ENCODE assay signal across 15 cellular contexts in the genomic region with DNA sequence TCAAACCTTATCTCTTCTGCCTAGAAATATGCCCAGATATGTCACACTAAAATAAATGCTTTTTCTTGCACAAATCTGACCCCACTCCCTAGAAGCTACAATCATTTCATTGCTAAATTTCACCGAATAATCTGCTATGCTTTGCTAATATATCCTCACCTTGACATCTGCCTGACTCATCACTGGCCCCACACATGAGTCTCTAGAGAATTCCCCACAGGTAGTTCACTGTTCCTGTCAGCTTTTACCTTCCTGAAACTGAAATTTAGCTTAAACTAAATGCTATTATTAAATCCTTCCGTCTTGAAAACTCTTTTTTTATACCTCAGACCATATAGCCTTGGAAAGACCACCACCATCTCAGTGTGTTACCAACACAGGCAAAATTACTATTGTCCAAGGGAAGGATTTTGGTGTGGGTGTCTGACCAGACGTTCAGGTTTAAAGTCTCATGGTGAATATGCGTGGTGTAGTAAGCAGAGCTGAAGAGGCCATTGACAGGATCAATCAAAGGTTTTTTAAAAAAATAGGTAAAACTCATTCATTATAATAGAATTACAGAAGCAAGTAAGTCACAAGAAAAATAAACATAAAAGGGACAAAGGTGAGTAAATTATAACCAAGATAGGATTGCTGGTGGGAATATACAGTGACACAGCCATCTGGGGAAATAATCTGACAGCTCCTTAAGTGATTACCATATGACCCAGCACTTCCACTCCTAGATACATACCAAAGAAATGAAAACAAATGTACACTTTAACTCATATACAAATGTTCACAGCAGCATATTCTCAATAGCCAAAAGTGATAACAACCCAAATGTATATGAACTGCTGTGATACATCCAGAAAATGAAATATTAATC.
A peak's percentile ranks its signal among the peaks of the same experiment; 100 is the strongest.
DNase-seq lines count a peak whose midpoint lies in the region; ATAC-seq and TF ChIP-seq lines count a peak whose summit lies in the region.
"Had no signal": no experiment of that assay in that cellular context is flagged by ENCODE, and none has a peak within 500 bp of the region (broad histone marks: within the 10 kb centered on the region; RNA-seq: fewer than 3 reads in every experiment).

No MANE protein-coding gene starts in this region.

- H3K9me3 ChIP-seq in breast epithelium (no peaks in the 10 kb centered on the region), gastrocnemius medialis (no peaks in the 10 kb centered on the region)

- in situ Hi-C loops in gastrocnemius medialis (cut with MboI; ENCODE audit: low sequenced_read_pairs in 4 of 4), result no loop called here

- peaks cover 2% of the 10 kb centered on the region for H3K36me3 Mint-ChIP-seq in MCF 10A (ENCODE audit: insufficient read depth, unreplicated experiment)
- H3K36me3 Mint-ChIP-seq in stimulated activated effector memory CD8-positive, alpha-beta T cell treated with anti-CD3 and anti-CD28 coated beads, Interleukin-12 subunit alpha, Interleukin-12 subunit beta, amount 100 ng/mL, for 72 hours, result peaks cover 6% of the 10 kb centered on the region

- BruUV-seq in MCF 10A (replicated peaks; lab: Mats Ljungman, UMichigan), result no TSS peak

- H3K27me3 ChIP-seq in breast epithelium (no peaks in the 10 kb centered on the region), gastrocnemius medialis (no peaks in the 10 kb centered on the region)

- CTCF ChIA-PET in MCF 10A (lab: Yijun Ruan, JAX), result interaction anchor here (0.6 to 1.1 kb wide), 4 partner anchors 18 to 102 kb away, joined by 3 read pairs; no protein-coding TSS in a partner anchor

- H3K4me3 ChIP-seq in breast epithelium (no peak overlapping the region), gastrocnemius medialis (no peak overlapping the region)

- TF ChIP-seq POLR2A in breast epithelium (IDR thresholded peaks at IDR 0.05) (no peak), gastrocnemius medialis (IDR thresholded peaks at IDR 0.05) (no peak)

- DNase-seq in MCF 10A (ENCODE audit: unreplicated experiment) (peak; percentile 40), breast epithelium (ENCODE audit: low spot score in 2 of 2) (no peak), amniotic epithelial cell (ENCODE audit: low read depth) (peak; percentile 12), gastrocnemius medialis (no peak), EL (no peak), NCI-H187 (lab: John Stamatoyannopoulos, UW) (no peak)
- no peak for DNase-seq in stimulated activated effector memory CD8-positive, alpha-beta T cell treated with anti-CD3 and anti-CD28 coated beads, Interleukin-12 subunit alpha, Interleukin-12 subunit beta, amount 100 ng/mL, for 72 hours (ENCODE audit: low spot score in 2 of 2)
- DNase-seq: left colon; naive thymus-derived CD8-positive, alpha-beta T cell; OCI-M1; stimulated activated CD4-positive, alpha-beta T cell treated with anti-CD3 and anti-CD28 coated beads, Interleukin-2, amount 100 ng/mL, for 48 hours; stimulated activated naive CD8-positive, alpha-beta T cell treated with anti-CD3 and anti-CD28 coated beads, Interleukin-15, Interleukin-2, amounts not matched to agents 100 U/mL and 50 U/mL, for 24 hours had no signal

- H3K27ac Mint-ChIP-seq in MCF 10A (ENCODE audit: low read depth, unreplicated experiment), result peak overlapping the region; percentile 67
- peak overlapping the region; percentile 13 for H3K27ac Mint-ChIP-seq in stimulated activated effector memory CD8-positive, alpha-beta T cell treated with anti-CD3 and anti-CD28 coated beads, Interleukin-12 subunit alpha, Interleukin-12 subunit beta, amount 100 ng/mL, for 72 hours

- no peak overlapping the region for H3K27ac ChIP-seq in breast epithelium
- no peak overlapping the region for H3K27ac ChIP-seq in gastrocnemius medialis
- H3K27ac ChIP-seq: HL-60 had no signal

- no peaks in the 10 kb centered on the region for H3K36me3 ChIP-seq in breast epithelium
- no peaks in the 10 kb centered on the region for H3K36me3 ChIP-seq in gastrocnemius medialis

- no peak for TF ChIP-seq CTCF in MCF 10A (IDR thresholded peaks at IDR 0.05; ENCODE audit: unreplicated experiment)
- no peak for TF ChIP-seq CTCF in breast epithelium (IDR thresholded peaks at IDR 0.05)
- no peak for TF ChIP-seq CTCF in gastrocnemius medialis (IDR thresholded peaks at IDR 0.05 in 4 of 5, conservative IDR thresholded peaks at IDR 0.05 in 1 of 5)

- intact Hi-C loops in MCF 10A (cut with micrococcal nuclease), result no loop called here
- intact Hi-C loops in breast epithelium (cut with DNase I; ENCODE audit: low total_unique reads), result no loop called here
- intact Hi-C loops in gastrocnemius medialis (cut with DNase I; ENCODE audit: low total_unique reads), result no loop called here

- ATAC-seq in HG02678 (IDR thresholded peaks at IDR 0.05; ENCODE audit: unreplicated experiment) (peak; percentile 63), gastrocnemius medialis (no peak)
- ATAC-seq in stimulated activated effector memory CD8-positive, alpha-beta T cell treated with anti-CD3 and anti-CD28 coated beads, Interleukin-12 subunit alpha, Interleukin-12 subunit beta, amount 100 ng/mL, for 72 hours, result no peak
- ATAC-seq: left colon; naive thymus-derived CD8-positive, alpha-beta T cell; stimulated activated naive CD8-positive, alpha-beta T cell treated with anti-CD3 and anti-CD28 coated beads, Interleukin-15, Interleukin-2, amounts not matched to agents 100 U/mL and 50 U/mL, for 24 hours had no signal

- H3K4me1 ChIP-seq in breast epithelium, result no peaks in the 10 kb centered on the region
- H3K4me1 ChIP-seq in gastrocnemius medialis, result peaks cover 6 to 10% of the 10 kb centered on the region in 2 donors

- no peaks in the 10 kb centered on the region for H3K9me3 Mint-ChIP-seq in MCF 10A (ENCODE audit: unreplicated experiment)
- H3K9me3 Mint-ChIP-seq in stimulated activated effector memory CD8-positive, alpha-beta T cell treated with anti-CD3 and anti-CD28 coated beads, Interleukin-12 subunit alpha, Interleukin-12 subunit beta, amount 100 ng/mL, for 72 hours, result no peaks in the 10 kb centered on the region
- H3K9me3 Mint-ChIP-seq: brain; naive thymus-derived CD8-positive, alpha-beta T cell had no signal

- H3K4me3 Mint-ChIP-seq in MCF 10A (ENCODE audit: unreplicated experiment), result no peak overlapping the region
- no peak overlapping the region for H3K4me3 Mint-ChIP-seq in stimulated activated effector memory CD8-positive, alpha-beta T cell treated with anti-CD3 and anti-CD28 coated beads, Interleukin-12 subunit alpha, Interleukin-12 subunit beta, amount 100 ng/mL, for 72 hours
- H3K4me3 Mint-ChIP-seq: brain; naive thymus-derived CD8-positive, alpha-beta T cell had no signal

- peaks cover 32% of the 10 kb centered on the region for H3K4me1 Mint-ChIP-seq in MCF 10A (ENCODE audit: insufficient read depth, unreplicated experiment)
- H3K4me1 Mint-ChIP-seq in stimulated activated effector memory CD8-positive, alpha-beta T cell treated with anti-CD3 and anti-CD28 coated beads, Interleukin-12 subunit alpha, Interleukin-12 subunit beta, amount 100 ng/mL, for 72 hours, result peaks cover 30% of the 10 kb centered on the region

- POLR2A ChIA-PET in MCF 10A (lab: Yijun Ruan, JAX), result interaction anchor here (0.6 to 3.6 kb wide), 15 partner anchors 16 to 200 kb away, joined by 3 to 26 read pairs (median 5); no protein-coding TSS in a partner anchor

- no peaks in the 10 kb centered on the region for H3K27me3 Mint-ChIP-seq in MCF 10A (ENCODE audit: insufficient read depth, unreplicated experiment)
- H3K27me3 Mint-ChIP-seq: brain; naive thymus-derived CD8-positive, alpha-beta T cell had no signal

Comparison
In these comparisons a context has a peak if more than half of its experiments do, and no peak if none do; other contexts are left out.
1. DNase-seq: peak in MCF 10A (single experiment) and amniotic epithelial cell (single experiment); none in breast epithelium (0 of 2), stimulated activated effector memory CD8-positive, alpha-beta T cell treated with anti-CD3 and anti-CD28 coated beads, Interleukin-12 subunit alpha, Interleukin-12 subunit beta, amount 100 ng/mL, for 72 hours (0 of 2), gastrocnemius medialis (0 of 2), EL (single experiment) and NCI-H187 (0 of 2).